In genomic region chr5:174315871-174316270, GRCh38 we compare ENCODE assay signal across 25 cellular contexts.
DNase-seq lines count a peak whose midpoint lies in the region; ATAC-seq lines count a peak whose summit lies in the region.
"Had no signal": no experiment of that assay in that cellular context is flagged by ENCODE, and none has a peak within 500 bp of the region (broad histone marks: within the 10 kb centered on the region; RNA-seq: fewer than 3 reads in every experiment).

No MANE protein-coding gene starts in this region.

- H3K4me3 ChIP-seq in SK-N-MC = no peak overlapping the region
- H3K4me3 ChIP-seq: GM23248, HAP-1, K562, PC-9, SJSA1 had no signal

- H3K36me3 ChIP-seq in SK-N-MC (ENCODE audit: insufficient read depth, low read length) = no peaks in the 10 kb centered on the region
- H3K36me3 ChIP-seq: HAP-1, SJSA1 had no signal

- peak; percentile 1 for DNase-seq in DMS153 (lab: John Stamatoyannopoulos, UW)
- DNase-seq in DMS153 treated with DMSO at 0.1 percent for 48 hours (lab: John Stamatoyannopoulos, UW; ENCODE audit: unreplicated experiment) = no peak
- peak; percentile 22 for DNase-seq in NCI-H510A treated with DMSO at 0.1 percent for 48 hours (lab: John Stamatoyannopoulos, UW)
- no peak for DNase-seq in NCI-H510A (lab: John Stamatoyannopoulos, UW)
- DNase-seq in SK-N-MC (ENCODE audit: low read depth, low spot score) = no peak
- DNase-seq in mesenteric fat pad (ENCODE audit: low spot score) = peak; percentile 82
- no peak for DNase-seq in NOMO-1 treated with dmso at 0.1 percent for 144 hours (lab: John Stamatoyannopoulos, UW; ENCODE audit: unreplicated experiment)
- DNase-seq: 8988T; ACHN; DND-41; GM23248; HFFc6; Kasumi-1; NCI-H1092 treated with DMSO at 0.1 percent for 48 hours; NCI-H1436; NCI-H187; NCI-H446; NK-92 treated with Interleukin-12 subunit alpha and Interleukin-12 subunit beta, amount 100 ng/mL, for 24 hours; PC-9; T-cell had no signal

- no peak overlapping the region for H3K9ac ChIP-seq in SK-N-MC (ENCODE audit: insufficient read length)
- H3K9ac ChIP-seq: GM23248 had no signal

- ATAC-seq in GM18868 (IDR thresholded peaks at IDR 0.05; ENCODE audit: unreplicated experiment) = no peak
- ATAC-seq: K562, Right ventricle myocardium inferior, T-cell had no signal

- peak overlapping the region; percentile 19; the same call in 1 of the 2 replicates for H3K27ac ChIP-seq in SK-N-MC
- H3K27ac ChIP-seq: GM23248, PC-9, SJSA1 had no signal

- H3K9me3 ChIP-seq in SK-N-MC (ENCODE audit: low read depth, low read length) = no peaks in the 10 kb centered on the region
- H3K9me3 ChIP-seq: HAP-1, SJSA1 had no signal

Comparison
In these comparisons a context has a peak if more than half of its experiments do, and no peak if none do; other contexts are left out.
1. DNase-seq: peak in DMS153 (single experiment), NCI-H510A treated with DMSO at 0.1 percent for 48 hours (single experiment) and mesenteric fat pad (single experiment); none in DMS153 treated with DMSO at 0.1 percent for 48 hours (single experiment), NCI-H510A (single experiment), SK-N-MC (single experiment) and NOMO-1 treated with dmso at 0.1 percent for 144 hours (single experiment).